ENCODE assay signal across 8 cellular contexts in genomic region chr9:125558453-125559084, GRCh38.
DNase-seq lines count a peak whose midpoint lies in the region; ATAC-seq and TF ChIP-seq lines count a peak whose summit lies in the region.

No MANE protein-coding gene starts in this region.

- H3K36me3 ChIP-seq in parathyroid adenoma (ENCODE audit: control insufficient read depth, insufficient read depth, low read length) (no peaks in the 10 kb centered on the region), vagina (peaks cover 0 to 9% of the 10 kb centered on the region in 2 donors)

- DNase-seq in GM10248 (ENCODE audit: extremely low spot score), result peak; percentile 69
- peak; percentile 60 for DNase-seq in LoVo (ENCODE audit: low spot score)
- DNase-seq in RPMI8226, result peak; percentile 72
- peak; percentile 7 for DNase-seq in activated effector memory CD4-positive, alpha-beta T cell treated with Interleukin-2 at 50 U/mL for 16 hours
- peak; percentile 61 for DNase-seq in glomerular endothelial cell (ENCODE audit: extremely low read depth, low read depth, low spot score)
- no peak for DNase-seq in vagina (ENCODE audit: extremely low spot score in 2 of 2)

- H3K27ac ChIP-seq in parathyroid adenoma, result no peak overlapping the region
- H3K27ac ChIP-seq in vagina, result no peak overlapping the region

- no peak overlapping the region for H3K9ac ChIP-seq in parathyroid adenoma

- POLR2A ChIA-PET in GM10248 (lab: Yijun Ruan, JAX), result no interaction called here

- H3K4me3 ChIP-seq in parathyroid adenoma (ENCODE audit: low read depth, low read length) (no peak overlapping the region), vagina (no peak overlapping the region)

- H3K4me1 ChIP-seq in parathyroid adenoma, result no peaks in the 10 kb centered on the region
- peaks cover 27% of the 10 kb centered on the region for H3K4me1 ChIP-seq in vagina

- CTCF ChIA-PET in GM10248 (lab: Yijun Ruan, JAX), result interaction anchor here (0.6 to 4.7 kb wide), 47 partner anchors 9 to 840 kb away, joined by 3 to 45 read pairs (median 4); partner anchors contain the start of gene MAPKAP1

- no peaks in the 10 kb centered on the region for H3K9me3 ChIP-seq in parathyroid adenoma (ENCODE audit: control insufficient read depth, low read length)
- no peaks in the 10 kb centered on the region for H3K9me3 ChIP-seq in vagina

- peaks cover 4% of the 10 kb centered on the region for H3K79me2 ChIP-seq in parathyroid adenoma

- no peak for TF ChIP-seq POLR2A in vagina (IDR thresholded peaks at IDR 0.05)

- H3K27me3 ChIP-seq in parathyroid adenoma (ENCODE audit: control insufficient read depth, insufficient read depth, low read length) (no peaks in the 10 kb centered on the region), vagina (no peaks in the 10 kb centered on the region)

- H3K4me2 ChIP-seq in parathyroid adenoma (ENCODE audit: low read length), result no peak overlapping the region

- H2AFZ ChIP-seq in parathyroid adenoma, result no peak overlapping the region

- intact Hi-C loops in vagina (cut with DNase I), result loop anchor here (5.0 kb wide), 1 partner anchor 41 kb away; no protein-coding TSS in a partner anchor

- TF ChIP-seq CTCF in GM10248 (IDR thresholded peaks at IDR 0.05; ENCODE audit: control extremely low read depth, extremely low read depth, low read depth, missing control alignments) (peak; percentile 77), parathyroid adenoma (IDR thresholded peaks at IDR 0.05) (peak; percentile 60), vagina (IDR thresholded peaks at IDR 0.05) (peak; percentile 42 to 73 (median 64))

- ATAC-seq in HG03469 (IDR thresholded peaks at IDR 0.05; ENCODE audit: unreplicated experiment), result no peak

Comparison
In these comparisons a context has a peak if more than half of its experiments do, and no peak if none do; other contexts are left out.
1. DNase-seq: peak in GM10248 (single experiment), LoVo (single experiment), RPMI8226 (single experiment), activated effector memory CD4-positive, alpha-beta T cell treated with Interleukin-2 at 50 U/mL for 16 hours (single experiment) and glomerular endothelial cell (single experiment); none in vagina (0 of 2).
2. Peak in every context shown above with its lines, with median percentiles within 50 percentile points of each other: CTCF ChIP-seq.